ENCODE assay signal across 8 cellular contexts in the genomic region with DNA sequence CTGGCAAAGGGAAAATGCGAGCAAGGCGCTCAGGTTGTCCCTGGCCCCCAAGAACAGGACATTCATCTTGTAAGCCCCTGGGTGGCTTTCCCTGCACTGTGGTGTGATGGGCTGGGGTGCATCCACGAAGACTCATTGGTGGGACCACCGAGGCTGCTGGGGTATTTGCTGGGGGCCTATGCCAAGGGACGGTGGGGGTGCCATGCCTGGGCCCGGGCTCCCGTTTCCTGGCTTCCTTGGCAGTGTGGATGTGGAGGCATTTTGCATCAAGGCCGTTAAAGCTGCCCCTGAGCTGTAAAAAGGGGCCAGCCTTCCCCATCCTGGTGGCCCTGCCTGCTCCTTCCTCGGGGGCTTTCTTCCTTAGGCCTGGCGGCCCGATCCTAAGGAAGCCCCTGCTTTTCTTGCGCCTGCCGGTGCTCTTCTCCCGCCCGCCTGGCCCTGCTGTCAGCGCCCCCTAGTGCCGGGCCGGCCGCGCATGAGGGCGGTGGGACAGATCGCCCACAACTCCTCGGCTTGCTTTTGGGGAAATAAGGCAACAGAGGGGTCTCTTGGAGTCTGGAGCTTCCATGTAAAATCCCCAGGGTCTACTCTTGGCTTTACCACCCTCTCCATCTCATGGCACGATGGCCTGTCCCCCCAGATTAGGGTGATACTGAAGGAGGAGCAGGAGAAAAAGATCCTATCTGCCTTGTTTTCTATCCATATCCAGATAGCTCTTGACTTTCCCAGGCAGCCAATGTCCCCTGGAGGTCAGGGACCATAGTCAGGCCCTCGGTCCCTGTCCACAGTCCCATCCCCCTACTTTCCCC. TPM values are rescaled to one million over a fixed set of nuclear protein-coding genes. Genes with fewer than 3 reads are reported as not detected.
DNase-seq lines count a peak whose midpoint lies in the region; ATAC-seq and TF ChIP-seq lines count a peak whose summit lies in the region.

No MANE protein-coding gene starts in this region.

- CTCF ChIA-PET in T-cell (lab: Charles Lee), result interaction anchor here (0.6 to 1.3 kb wide), 4 partner anchors 67 to 669 kb away, joined by 3 to 7 read pairs (median 4); no protein-coding TSS in a partner anchor

- H3K27ac ChIP-seq in upper lobe of right lung, result peak overlapping the region; percentile 42

- peak; percentile 74 for DNase-seq in 8988T
- peak; percentile 78 for DNase-seq in GM20000 (ENCODE audit: low spot score)
- DNase-seq in T-cell, result peak in 14 of 34 experiments; percentile 21 to 54 (median 40)
- peak; percentile 66 for DNase-seq in dermis blood vessel endothelial cell
- DNase-seq in mucosa of descending colon, result peak in 2 of 3 donors; percentile 25 to 55
- DNase-seq in upper lobe of right lung, result peak; percentile 77
- no peak for DNase-seq in NCI-H1436 (lab: John Stamatoyannopoulos, UW)
- DNase-seq in mesenteric fat pad (ENCODE audit: low spot score), result no peak

- ATAC-seq in T-cell (replicated peaks in 1 of 4) (peak in 3 of 4 experiments; percentile 41 to 56 (median 48)), mucosa of descending colon (peak; percentile 58), upper lobe of right lung (peak; percentile 68)

- peaks cover 16% of the 10 kb centered on the region for H3K36me3 Mint-ChIP-seq in T-cell

- H3K4me3 ChIP-seq in mucosa of descending colon, result no peak overlapping the region
- no peak overlapping the region for H3K4me3 ChIP-seq in upper lobe of right lung

- H3K27ac Mint-ChIP-seq in T-cell, result no peak overlapping the region

- H3K27me3 ChIP-seq in upper lobe of right lung, result no peaks in the 10 kb centered on the region

- no peak overlapping the region for H3K4me3 Mint-ChIP-seq in T-cell

- H3K36me3 ChIP-seq in mucosa of descending colon (ENCODE audit: low read depth) (no peaks in the 10 kb centered on the region), upper lobe of right lung (no peaks in the 10 kb centered on the region)

- POLR2A ChIA-PET in T-cell (lab: Charles Lee), result no interaction called here

- H3K27me3 Mint-ChIP-seq in T-cell, result peaks cover 4 to 13% of the 10 kb centered on the region in 2 donors

- H3K9me3 ChIP-seq in mucosa of descending colon, result no peaks in the 10 kb centered on the region
- H3K9me3 ChIP-seq in upper lobe of right lung, result no peaks in the 10 kb centered on the region

- H3K4me1 ChIP-seq in mucosa of descending colon (ENCODE audit: low read depth), result no peaks in the 10 kb centered on the region
- H3K4me1 ChIP-seq in upper lobe of right lung, result peaks cover 9% of the 10 kb centered on the region

- H3K4me1 Mint-ChIP-seq in T-cell, result peaks cover 3 to 9% (median 4%) of the 10 kb centered on the region in 3 donors

- intact Hi-C loops in mucosa of descending colon (cut with DNase I, micrococcal nuclease) (loop anchor here in 1 of 2 donors (10.0 kb wide), 1 partner anchor 395 kb away; no protein-coding TSS in a partner anchor), upper lobe of right lung (cut with DNase I) (loop anchor here (10.0 kb wide), 1 partner anchor 385 kb away; no protein-coding TSS in a partner anchor)

- no peaks in the 10 kb centered on the region for H3K9me3 Mint-ChIP-seq in T-cell

- TF ChIP-seq CTCF in GM20000 (IDR thresholded peaks at IDR 0.05; ENCODE audit: extremely low read depth, missing control alignments), result peak; percentile 92
- TF ChIP-seq CTCF in mucosa of descending colon (IDR thresholded peaks at IDR 0.05), result peak; percentile 54
- TF ChIP-seq CTCF in upper lobe of right lung (IDR thresholded peaks at IDR 0.05), result peak; percentile 91

RNA-seq across cellular contexts. Expression of a gene that starts 9.8 kb away (rescaled TPM):
- total RNA-seq in T-cell (under 1 TPM in 3 of 5 donors, not detected in 2; 0.26 to 0.82 (median 0.32) TPM), dermis blood vessel endothelial cell (0.09 and 0.34 TPM in 2 replicates), mucosa of descending colon (1 to 10 TPM; 6.6 to 9.0 (median 8.2) TPM), upper lobe of right lung (122 TPM), mesenteric fat pad (16.1 TPM)

Comparison
In these comparisons a context has a peak if more than half of its experiments do, and no peak if none do; other contexts are left out.
1. DNase-seq: peak in 8988T (single experiment), GM20000 (single experiment), dermis blood vessel endothelial cell (single experiment), mucosa of descending colon (2 of 3) and upper lobe of right lung (single experiment); none in NCI-H1436 (single experiment) and mesenteric fat pad (single experiment).
2. Peak in every context shown above with its lines, with median percentiles within 50 percentile points of each other: CTCF ChIP-seq and ATAC-seq.